Comparison of ENCODE assay signal across 8 cellular contexts in genomic region chr17:43900858-43901754, GRCh38. TPM values are rescaled to one million over a fixed set of nuclear protein-coding genes. Genes with fewer than 3 reads are reported as not detected.
DNase-seq lines count a peak whose midpoint lies in the region; ATAC-seq and TF ChIP-seq lines count a peak whose summit lies in the region.

No MANE protein-coding gene starts in this region.

- peaks cover 26% of the 10 kb centered on the region for H3K27me3 Mint-ChIP-seq in activated T-cell treated with anti-CD3 and anti-CD28 coated beads, Interleukin-2, amount 50 U/mL, for 24 hours
- H3K27me3 Mint-ChIP-seq in activated CD8-positive, alpha-beta T cell treated with anti-CD3 and anti-CD28 coated beads for 36 hours = peaks cover 4% of the 10 kb centered on the region

- H3K36me3 Mint-ChIP-seq in activated T-cell treated with anti-CD3 and anti-CD28 coated beads, Interleukin-2, amount 50 U/mL, for 24 hours (ENCODE audit: low read depth) = no peaks in the 10 kb centered on the region
- no peaks in the 10 kb centered on the region for H3K36me3 Mint-ChIP-seq in activated CD8-positive, alpha-beta T cell treated with anti-CD3 and anti-CD28 coated beads for 36 hours (ENCODE audit: low read depth)

- CTCF ChIA-PET in activated CD8-positive, alpha-beta T cell treated with anti-CD3 and anti-CD28 coated beads for 36 hours (lab: Charles Lee) = interaction anchor here (0.7 to 11.0 kb wide), 8 partner anchors 8 to 444 kb away, joined by 3 to 78 read pairs (median 4); partner anchors contain the start of genes GRN and MPP2

- peak overlapping the region; percentile 39 to 47 for H3K4me3 ChIP-seq in tibial artery

- TF ChIP-seq CTCF in activated CD8-positive, alpha-beta T cell treated with anti-CD3 and anti-CD28 coated beads for 36 hours (IDR thresholded peaks at IDR 0.05) = no peak
- no peak for TF ChIP-seq CTCF in tibial artery (IDR thresholded peaks at IDR 0.05)

- intact Hi-C loops in activated CD8-positive, alpha-beta T cell treated with anti-CD3 and anti-CD28 coated beads for 36 hours (cut with micrococcal nuclease) = no loop called here
- intact Hi-C loops in tibial artery (cut with DNase I; ENCODE audit: low total_unique reads) = no loop called here
- intact Hi-C loops in head of caudate nucleus (cut with DNase I) = no loop called here

- no peaks in the 10 kb centered on the region for H3K9me3 Mint-ChIP-seq in activated T-cell treated with anti-CD3 and anti-CD28 coated beads, Interleukin-2, amount 50 U/mL, for 24 hours
- H3K9me3 Mint-ChIP-seq in activated CD8-positive, alpha-beta T cell treated with anti-CD3 and anti-CD28 coated beads for 36 hours = no peaks in the 10 kb centered on the region

- no peaks in the 10 kb centered on the region for H3K27me3 ChIP-seq in tibial artery

- no peak overlapping the region for H3K27ac ChIP-seq in tibial artery

- H3K4me3 Mint-ChIP-seq in activated T-cell treated with anti-CD3 and anti-CD28 coated beads, Interleukin-2, amount 50 U/mL, for 24 hours = peak overlapping the region; percentile 70
- H3K4me3 Mint-ChIP-seq in activated CD8-positive, alpha-beta T cell treated with anti-CD3 and anti-CD28 coated beads for 36 hours = peak overlapping the region; percentile 69

- no peak for DNase-seq in activated T-cell treated with anti-CD3 and anti-CD28 coated beads, Interleukin-2, amount 50 U/mL, for 24 hours
- DNase-seq in activated T-cell treated with anti-CD3 and anti-CD28 coated beads for 4 hours = no peak
- DNase-seq in activated CD8-positive, alpha-beta T cell treated with anti-CD3 and anti-CD28 coated beads for 36 hours = no peak
- peak; percentile 25 for DNase-seq in kidney tubule cell (ENCODE audit: low spot score)
- no peak for DNase-seq in tibial artery
- DNase-seq in head of caudate nucleus = no peak
- no peak for DNase-seq in NCI-H1048 (lab: John Stamatoyannopoulos, UW)

- H3K27ac Mint-ChIP-seq in activated T-cell treated with anti-CD3 and anti-CD28 coated beads, Interleukin-2, amount 50 U/mL, for 24 hours = no peak overlapping the region
- H3K27ac Mint-ChIP-seq in activated CD8-positive, alpha-beta T cell treated with anti-CD3 and anti-CD28 coated beads for 36 hours = no peak overlapping the region

- peaks cover 9% of the 10 kb centered on the region for H3K4me1 Mint-ChIP-seq in activated T-cell treated with anti-CD3 and anti-CD28 coated beads, Interleukin-2, amount 50 U/mL, for 24 hours (ENCODE audit: low read depth)
- H3K4me1 Mint-ChIP-seq in activated CD8-positive, alpha-beta T cell treated with anti-CD3 and anti-CD28 coated beads for 36 hours (ENCODE audit: low read depth) = peaks cover 10% of the 10 kb centered on the region

- POLR2A ChIA-PET in activated CD8-positive, alpha-beta T cell treated with anti-CD3 and anti-CD28 coated beads for 36 hours (lab: Charles Lee) = interaction anchor here (0.6 kb wide), 2 partner anchors 74 to 416 kb away, joined by 3 to 5 read pairs; no protein-coding TSS in a partner anchor

- ATAC-seq in activated CD8-positive, alpha-beta T cell treated with anti-CD3 and anti-CD28 coated beads for 36 hours = peak; percentile 25
- no peak for ATAC-seq in HG02571 (IDR thresholded peaks at IDR 0.05; ENCODE audit: unreplicated experiment)

- H3K4me1 ChIP-seq in tibial artery = peaks cover 0 to 30% (median 24%) of the 10 kb centered on the region in 4 donors

- H3K9me3 ChIP-seq in tibial artery = no peaks in the 10 kb centered on the region

- H3K36me3 ChIP-seq in tibial artery = peaks cover 0 to 8% (median 6%) of the 10 kb centered on the region in 3 donors

RNA-seq across cellular contexts. Expression of gene MPP2, which starts 6.2 kb away (rescaled TPM):
- total RNA-seq in activated CD8-positive, alpha-beta T cell treated with anti-CD3 and anti-CD28 coated beads for 36 hours = 1 to 10 TPM; 6.0 TPM

RNA-seq across cellular contexts. Expression of gene PPY, which starts 41.2 kb away (rescaled TPM):
- not detected for total RNA-seq in activated CD8-positive, alpha-beta T cell treated with anti-CD3 and anti-CD28 coated beads for 36 hours

RNA-seq across cellular contexts. Expression of gene PYY, which starts 52.6 kb away (rescaled TPM):
- total RNA-seq in activated CD8-positive, alpha-beta T cell treated with anti-CD3 and anti-CD28 coated beads for 36 hours = under 1 TPM in 1 of 2 experiments, not detected in 1; 0.29 TPM

RNA-seq across cellular contexts. Expression of gene CD300LG, which starts 54.1 kb away (rescaled TPM):
- total RNA-seq in activated CD8-positive, alpha-beta T cell treated with anti-CD3 and anti-CD28 coated beads for 36 hours = not detected
